26 cellular contexts compared by ENCODE assay signal in the genomic region with DNA sequence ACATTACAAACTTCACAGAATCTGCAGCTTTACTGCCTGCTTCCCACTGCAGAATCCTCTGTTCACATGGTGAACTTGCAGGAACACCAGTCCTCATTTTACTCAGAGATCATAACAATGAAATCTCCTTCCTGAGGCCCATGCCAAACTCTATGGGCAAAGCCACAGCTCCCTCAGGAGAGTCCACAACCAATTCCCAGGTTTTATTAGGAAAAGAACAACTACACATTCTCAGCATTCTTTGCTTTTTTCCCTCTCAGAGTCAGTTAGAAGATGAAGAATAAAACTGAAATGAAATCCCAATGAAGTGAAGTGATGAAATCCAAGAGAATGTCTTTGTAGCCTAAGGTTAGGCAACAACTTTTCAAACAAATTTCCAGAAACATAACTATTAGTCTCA.
DNase-seq lines count a peak whose midpoint lies in the region; ATAC-seq, FAIRE-seq and TF ChIP-seq lines count a peak whose summit lies in the region.
"Had no signal": no experiment of that assay in that cellular context is flagged by ENCODE, and none has a peak within 500 bp of the region (broad histone marks: within the 10 kb centered on the region; RNA-seq: fewer than 3 reads in every experiment).

No MANE protein-coding gene starts in this region.

- in situ Hi-C loops in astrocyte of the spinal cord (cut with HindIII; ENCODE audit: low sequenced_read_pairs) = no loop called here

- H3K9ac ChIP-seq in SK-N-SH (no peak overlapping the region), kidney (ENCODE audit: low read length in 2 of 2) (no peak overlapping the region)

- POLR2A ChIA-PET in SK-N-SH (lab: Yijun Ruan, JAX) = no interaction called here

- no peaks in the 10 kb centered on the region for H3K79me2 ChIP-seq in SK-N-SH (ENCODE audit: insufficient read depth)

- H3K4me2 ChIP-seq in SK-N-SH = no peak overlapping the region

- no peak for DNase-seq in SK-N-SH
- peak; percentile 18 for DNase-seq in astrocyte of the spinal cord (ENCODE audit: low read depth, low spot score)
- DNase-seq in fibroblast of villous mesenchyme (ENCODE audit: low read depth) = peak; percentile 33
- peak; percentile 31 for DNase-seq in stromal cell of bone marrow (ENCODE audit: low read depth)
- DNase-seq in Peyer's patch = no peak
- DNase-seq in kidney = no peak
- DNase-seq in A172 (ENCODE audit: low spot score) = no peak
- DNase-seq: 8988T; activated CD4-positive, CD25-positive, alpha-beta regulatory T cell; activated CD8-positive, alpha-beta T cell treated with anti-CD3 and anti-CD28 coated beads for 36 hours; activated naive CD4-positive, alpha-beta T cell; activated T-cell treated with anti-CD3 and anti-CD28 coated beads, Interleukin-2, amount 50 U/mL, for 1 hour; amniotic stem cell; C1 segment of cervical spinal cord; Calu3; central memory CD4-positive, alpha-beta T cell; KG1; MV-4-11; naive B cell; NCI-H1694; retina; T1000; upper lobe of right lung had no signal

- no peaks in the 10 kb centered on the region for H3K9me2 ChIP-seq in SK-N-SH

- H3K9me3 ChIP-seq in SK-N-SH (no peaks in the 10 kb centered on the region), Peyer's patch (no peaks in the 10 kb centered on the region), kidney (ENCODE audit: control insufficient read depth in 1 of 2, low read length in 2 of 2) (no peaks in the 10 kb centered on the region)
- H3K9me3 ChIP-seq: upper lobe of right lung had no signal

- H3K27ac ChIP-seq in SK-N-SH (ENCODE audit: low read depth in 2 of 2, low read length in 1 of 2) = no peak overlapping the region
- H3K27ac ChIP-seq in Peyer's patch = no peak overlapping the region
- H3K27ac ChIP-seq in kidney (ENCODE audit: low read depth in 2 of 2, low read length in 2 of 2) = no peak overlapping the region
- H3K27ac ChIP-seq: epithelial cell of prostate, upper lobe of right lung had no signal

- H3K36me3 ChIP-seq in SK-N-SH (replicated peaks in 1 of 2; ENCODE audit: control insufficient read depth in 1 of 2, insufficient read depth in 2 of 2, low read length in 1 of 2) (no peaks in the 10 kb centered on the region), Peyer's patch (no peaks in the 10 kb centered on the region), kidney (ENCODE audit: control insufficient read depth in 1 of 2, insufficient read depth in 2 of 2, low read length in 2 of 2) (no peaks in the 10 kb centered on the region)
- H3K36me3 ChIP-seq: upper lobe of right lung had no signal

- no peak for TF ChIP-seq RAD21 in SK-N-SH (IDR thresholded peaks at IDR 0.05; ENCODE audit: low read length)

- no peak for TF ChIP-seq POLR2A in Peyer's patch (IDR thresholded peaks at IDR 0.05)

- no peaks in the 10 kb centered on the region for H4K20me1 ChIP-seq in SK-N-SH (ENCODE audit: insufficient read depth)

- no peak for TF ChIP-seq EP300 in SK-N-SH (IDR thresholded peaks at IDR 0.05; ENCODE audit: borderline replicate concordance in 1 of 2, low read depth in 1 of 2, low read length in 1 of 2)

- intact Hi-C loops in kidney (cut with DNase I) = no loop called here

- CTCF ChIA-PET in SK-N-SH (lab: Yijun Ruan, JAX) = interaction anchor here (1.5 to 2.7 kb wide), 2 partner anchors 10 to 230 kb away, joined by 3 to 12 read pairs; no protein-coding TSS in a partner anchor

- no peaks in the 10 kb centered on the region for H3F3A ChIP-seq in SK-N-SH (replicated peaks; ENCODE audit: insufficient read depth)

- FAIRE-seq in kidney (lab: Jason Lieb, UNC) = no peak
- FAIRE-seq: GM18507 had no signal

- ATAC-seq in SK-N-SH treated with all-trans-retinoic acid at 6 μM for 48 hours = no peak
- ATAC-seq: activated CD8-positive, alpha-beta T cell treated with anti-CD3 and anti-CD28 coated beads for 36 hours; upper lobe of right lung had no signal

- H3K4me1 ChIP-seq in SK-N-SH (ENCODE audit: control insufficient read depth in 1 of 2, insufficient read depth in 2 of 2, low read depth in 1 of 2, low read length in 1 of 2) (peaks cover 0 to 8% of the 10 kb centered on the region in 2 experiments; a peak in 2 of 4 replicates), Peyer's patch (no peaks in the 10 kb centered on the region), kidney (ENCODE audit: control insufficient read depth in 1 of 2, insufficient read depth in 1 of 2, low read depth in 1 of 2, low read length in 2 of 2) (no peaks in the 10 kb centered on the region)
- H3K4me1 ChIP-seq: upper lobe of right lung had no signal

- TF ChIP-seq CTCF in SK-N-SH (IDR thresholded peaks at IDR 0.05) (no peak), astrocyte of the spinal cord (IDR thresholded peaks at IDR 0.05; ENCODE audit: low read depth, low read length) (no peak), fibroblast of villous mesenchyme (IDR thresholded peaks at IDR 0.05; ENCODE audit: insufficient read depth, low read depth, low read length) (no peak), Peyer's patch (IDR thresholded peaks at IDR 0.05) (no peak), kidney (IDR thresholded peaks at IDR 0.05; ENCODE audit: borderline replicate concordance, extremely low read depth, insufficient read depth) (no peak)

- H3K27me3 ChIP-seq in SK-N-SH (ENCODE audit: insufficient read depth) (no peaks in the 10 kb centered on the region), Peyer's patch (no peaks in the 10 kb centered on the region)
- H3K27me3 ChIP-seq: upper lobe of right lung had no signal

- no peak overlapping the region for H3K4me3 ChIP-seq in SK-N-SH (ENCODE audit: low read depth in 2 of 2, low read length in 1 of 2)
- no peak overlapping the region for H3K4me3 ChIP-seq in astrocyte of the spinal cord (ENCODE audit: low read depth, low read length)
- H3K4me3 ChIP-seq in fibroblast of villous mesenchyme (ENCODE audit: low read depth, low read length) = no peak overlapping the region
- H3K4me3 ChIP-seq in Peyer's patch = no peak overlapping the region
- no peak overlapping the region for H3K4me3 ChIP-seq in kidney (ENCODE audit: low read length in 2 of 2)
- H3K4me3 ChIP-seq: upper lobe of right lung had no signal

- peak overlapping the region; percentile 34; the same call in 1 of the 2 replicates for H2AFZ ChIP-seq in SK-N-SH (ENCODE audit: low read depth)

TF ChIP-seq in SK-N-SH, 30 proteins besides CTCF, POLR2A, EP300 and RAD21 (continues in another document):
- TF ChIP-seq FOSL2 (IDR thresholded peaks at IDR 0.05; ENCODE audit: borderline replicate concordance, low read depth) (no peak), RXRA (IDR thresholded peaks at IDR 0.05; ENCODE audit: borderline replicate concordance, low read depth) (no peak), ELF1 (IDR thresholded peaks at IDR 0.05) (no peak), GATA2 (CRISPR knock-in tag; IDR thresholded peaks at IDR 0.05) (no peak), SIN3A (IDR thresholded peaks at IDR 0.05; ENCODE audit: borderline replicate concordance, low read depth, low read length) (no peak), POLR2AphosphoS5 (IDR thresholded peaks at IDR 0.05; ENCODE audit: low read depth, low read length) (no peak), GABPA (IDR thresholded peaks at IDR 0.05; ENCODE audit: low read depth) (no peak), RFX5 (IDR thresholded peaks at IDR 0.05; ENCODE audit: low read length) (no peak), TAF1 (IDR thresholded peaks at IDR 0.05; ENCODE audit: borderline replicate concordance, low read depth, low read length) (no peak)
- TF ChIP-seq, protein P1, sequence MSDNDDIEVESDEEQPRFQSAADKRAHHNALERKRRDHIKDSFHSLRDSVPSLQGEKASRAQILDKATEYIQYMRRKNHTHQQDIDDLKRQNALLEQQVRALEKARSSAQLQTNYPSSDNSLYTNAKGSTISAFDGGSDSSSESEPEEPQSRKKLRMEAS (IDR thresholded peaks at IDR 0.05; ENCODE audit: low read depth) = no peak

TF ChIP-seq in SK-N-SH treated with all-trans-retinoic acid at 6 μM for 48 hours, 23 proteins besides CTCF, POLR2A, EP300 and RAD21 (continues in another document):
- TF ChIP-seq, protein P2, sequence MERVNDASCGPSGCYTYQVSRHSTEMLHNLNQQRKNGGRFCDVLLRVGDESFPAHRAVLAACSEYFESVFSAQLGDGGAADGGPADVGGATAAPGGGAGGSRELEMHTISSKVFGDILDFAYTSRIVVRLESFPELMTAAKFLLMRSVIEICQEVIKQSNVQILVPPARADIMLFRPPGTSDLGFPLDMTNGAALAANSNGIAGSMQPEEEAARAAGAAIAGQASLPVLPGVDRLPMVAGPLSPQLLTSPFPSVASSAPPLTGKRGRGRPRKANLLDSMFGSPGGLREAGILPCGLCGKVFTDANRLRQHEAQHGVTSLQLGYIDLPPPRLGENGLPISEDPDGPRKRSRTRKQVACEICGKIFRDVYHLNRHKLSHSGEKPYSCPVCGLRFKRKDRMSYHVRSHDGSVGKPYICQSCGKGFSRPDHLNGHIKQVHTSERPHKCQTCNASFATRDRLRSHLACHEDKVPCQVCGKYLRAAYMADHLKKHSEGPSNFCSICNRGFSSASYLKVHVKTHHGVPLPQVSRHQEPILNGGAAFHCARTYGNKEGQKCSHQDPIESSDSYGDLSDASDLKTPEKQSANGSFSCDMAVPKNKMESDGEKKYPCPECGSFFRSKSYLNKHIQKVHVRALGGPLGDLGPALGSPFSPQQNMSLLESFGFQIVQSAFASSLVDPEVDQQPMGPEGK (CRISPR knock-in tag; IDR thresholded peaks at IDR 0.05; ENCODE audit: borderline replicate concordance) = no peak
- no peak for TF ChIP-seq POU6F1 (CRISPR knock-in tag; IDR thresholded peaks at IDR 0.05; ENCODE audit: borderline replicate concordance, low read depth)
- TF ChIP-seq SNAI2 (CRISPR knock-in tag; IDR thresholded peaks at IDR 0.05) = no peak
- no peak for TF ChIP-seq ZNF70 (CRISPR knock-in tag; IDR thresholded peaks at IDR 0.05)
- no peak for TF ChIP-seq BACH2 (CRISPR knock-in tag; IDR thresholded peaks at IDR 0.05; ENCODE audit: borderline replicate concordance)
- no peak for TF ChIP-seq ZFP30 (CRISPR knock-in tag; IDR thresholded peaks at IDR 0.05)
- no peak for TF ChIP-seq TCF4 (CRISPR knock-in tag; IDR thresholded peaks at IDR 0.05; ENCODE audit: borderline replicate concordance)

Comparison
In these comparisons a context has a peak if more than half of its experiments do, and no peak if none do; other contexts are left out.
1. DNase-seq: peak in astrocyte of the spinal cord (single experiment), fibroblast of villous mesenchyme (single experiment) and stromal cell of bone marrow (single experiment); none in SK-N-SH (single experiment), Peyer's patch (0 of 3), kidney (single experiment) and A172 (single experiment).